ENCODE assay signal across 11 cellular contexts in genomic region chr3:27677554-27677953, GRCh38. TPM values are rescaled to one million over a fixed set of nuclear protein-coding genes. Genes with fewer than 3 reads are reported as not detected.
DNase-seq lines count a peak whose midpoint lies in the region; ATAC-seq, FAIRE-seq and TF ChIP-seq lines count a peak whose summit lies in the region.
"Had no signal": no experiment of that assay in that cellular context is flagged by ENCODE, and none has a peak within 500 bp of the region (broad histone marks: within the 10 kb centered on the region; RNA-seq: fewer than 3 reads in every experiment).

No MANE protein-coding gene starts in this region.

- no peak overlapping the region for H3K4me3 ChIP-seq in bronchial epithelial cell (ENCODE audit: low read depth, low read length)
- no peak overlapping the region for H3K4me3 ChIP-seq in left lung

- H3K36me3 Mint-ChIP-seq in progenitor cell of endocrine pancreas (ENCODE audit: insufficient read depth) = no peaks in the 10 kb centered on the region

- no peaks in the 10 kb centered on the region for H3K9me3 Mint-ChIP-seq in stimulated activated naive CD8-positive, alpha-beta T cell treated with anti-CD3 and anti-CD28 coated beads, Interleukin-15, amount 100 ng/mL, for 72 hours
- H3K9me3 Mint-ChIP-seq in progenitor cell of endocrine pancreas (ENCODE audit: low read depth) = no peaks in the 10 kb centered on the region

- peak; percentile 20 for ATAC-seq in stimulated activated naive CD8-positive, alpha-beta T cell treated with anti-CD3 and anti-CD28 coated beads, Interleukin-15, amount 100 ng/mL, for 72 hours
- ATAC-seq in stimulated activated naive CD8-positive, alpha-beta T cell treated with anti-CD3 and anti-CD28 coated beads, Interleukin-15, Interleukin-2, amounts not matched to agents 100 U/mL and 50 U/mL, for 24 hours = no peak
- peak; percentile 57 for ATAC-seq in left lung

- H3K4me3 Mint-ChIP-seq in stimulated activated naive CD8-positive, alpha-beta T cell treated with anti-CD3 and anti-CD28 coated beads, Interleukin-15, amount 100 ng/mL, for 72 hours = no peak overlapping the region
- no peak overlapping the region for H3K4me3 Mint-ChIP-seq in progenitor cell of endocrine pancreas (ENCODE audit: low read depth)

- TF ChIP-seq CTCF in bronchial epithelial cell (IDR thresholded peaks at IDR 0.05; ENCODE audit: insufficient read depth, low read length, severe bottlenecking) (no peak), left lung (IDR thresholded peaks at IDR 0.05) (no peak), progenitor cell of endocrine pancreas (IDR thresholded peaks at IDR 0.05; ENCODE audit: unreplicated experiment) (no peak)

- H3K9me3 ChIP-seq in left lung = no peaks in the 10 kb centered on the region

- DNase-seq in stimulated activated naive CD8-positive, alpha-beta T cell treated with anti-CD3 and anti-CD28 coated beads, Interleukin-15, amount 100 ng/mL, for 72 hours = no peak
- DNase-seq in stimulated activated naive CD8-positive, alpha-beta T cell treated with anti-CD3 and anti-CD28 coated beads, Interleukin-15, Interleukin-2, amounts not matched to agents 100 U/mL and 50 U/mL, for 24 hours = no peak
- DNase-seq in bronchial epithelial cell (ENCODE audit: low read depth) (peak; percentile 97), left lung (no peak), progenitor cell of endocrine pancreas (ENCODE audit: low spot score, unreplicated experiment) (no peak), NCI-H2196 treated with DMSO at 0.1 percent for 48 hours (lab: John Stamatoyannopoulos, UW; ENCODE audit: unreplicated experiment) (no peak), NCI-H2081 treated with DMSO at 0.1 percent for 48 hours (lab: John Stamatoyannopoulos, UW) (no peak), NCI-H748 (lab: John Stamatoyannopoulos, UW; ENCODE audit: unreplicated experiment) (no peak)
- DNase-seq: activated T-cell treated with anti-CD3 and anti-CD28 coated beads, Interleukin-2, amount 50 U/mL, for 1 hour; NCI-H2171 treated with DMSO at 0.1 percent for 48 hours; stimulated activated CD4-positive, alpha-beta T cell treated with anti-CD3 and anti-CD28 coated beads, Interleukin-4, amount 100 ng/mL, for 4 hours had no signal

- H3K36me3 ChIP-seq in bronchial epithelial cell (ENCODE audit: control insufficient read depth, insufficient read depth, low read length) = no peaks in the 10 kb centered on the region
- no peaks in the 10 kb centered on the region for H3K36me3 ChIP-seq in left lung

- intact Hi-C loops in left lung (cut with DNase I) = no loop called here

- H3K27ac Mint-ChIP-seq in stimulated activated naive CD8-positive, alpha-beta T cell treated with anti-CD3 and anti-CD28 coated beads, Interleukin-15, amount 100 ng/mL, for 72 hours = peak overlapping the region in 1 of 2 donors; percentile 91
- H3K27ac Mint-ChIP-seq in progenitor cell of endocrine pancreas = no peak overlapping the region

- H3K27me3 Mint-ChIP-seq in stimulated activated naive CD8-positive, alpha-beta T cell treated with anti-CD3 and anti-CD28 coated beads, Interleukin-15, amount 100 ng/mL, for 72 hours = no peaks in the 10 kb centered on the region
- no peaks in the 10 kb centered on the region for H3K27me3 Mint-ChIP-seq in progenitor cell of endocrine pancreas

- no peak overlapping the region for H3K27ac ChIP-seq in left lung

- peaks cover 14% of the 10 kb centered on the region for H3K4me1 Mint-ChIP-seq in stimulated activated naive CD8-positive, alpha-beta T cell treated with anti-CD3 and anti-CD28 coated beads, Interleukin-15, amount 100 ng/mL, for 72 hours
- peaks cover 22% of the 10 kb centered on the region for H3K4me1 Mint-ChIP-seq in progenitor cell of endocrine pancreas (ENCODE audit: low read depth)

- FAIRE-seq in bronchial epithelial cell (lab: Jason Lieb, UNC) = no peak

- H3K4me1 ChIP-seq in left lung = peaks cover 0 to 10% of the 10 kb centered on the region in 2 donors

- no peaks in the 10 kb centered on the region for H3K27me3 ChIP-seq in bronchial epithelial cell (ENCODE audit: control insufficient read depth, insufficient read depth, low read length)
- H3K27me3 ChIP-seq in left lung = no peaks in the 10 kb centered on the region

RNA-seq across cellular contexts. Expression of gene EOMES, which starts 44.6 kb away (rescaled TPM):
- total RNA-seq in bronchial epithelial cell = not detected in 2 replicates
- under 1 TPM; 0.26 to 0.94 TPM for total RNA-seq in left lung
- 0.11 TPM in 1 of 2 replicates, not detected in the other for total RNA-seq in progenitor cell of endocrine pancreas
